In the genomic region with DNA sequence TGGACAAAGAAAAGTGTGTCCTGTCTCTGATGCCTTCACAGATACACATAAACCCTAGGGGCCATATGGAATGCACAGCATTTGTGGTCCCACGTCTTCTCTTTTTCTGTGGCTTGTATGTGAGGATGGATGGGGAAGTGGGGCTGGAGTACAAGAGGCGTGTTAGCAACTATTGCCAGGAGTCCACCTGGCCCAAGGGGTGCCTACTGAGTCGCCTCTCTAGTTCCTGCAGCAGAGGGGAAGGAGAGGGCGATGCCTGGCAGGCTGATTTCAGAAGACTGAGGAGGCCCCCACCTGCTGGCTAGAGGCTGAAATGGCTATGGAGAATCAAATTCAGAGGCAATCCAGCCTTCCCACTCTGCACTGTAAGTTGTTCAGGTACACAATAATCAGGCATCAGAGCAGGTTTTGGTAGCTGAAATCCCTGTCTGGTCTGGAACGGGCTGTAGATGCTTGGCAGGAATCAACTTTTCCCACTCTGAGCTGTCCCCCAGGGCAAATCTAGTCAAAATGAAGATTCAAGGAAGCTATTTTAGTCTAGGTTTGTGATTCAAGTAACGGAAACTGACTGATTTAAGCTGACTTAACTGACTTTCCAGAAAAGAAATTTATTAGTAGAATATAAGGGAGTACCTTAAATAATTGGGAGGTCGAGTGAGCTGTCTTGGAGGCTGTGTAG, we compare ENCODE assay signal across 8 cellular contexts. TPM values are rescaled to one million over a fixed set of nuclear protein-coding genes. Genes with fewer than 3 reads are reported as not detected.
DNase-seq lines count a peak whose midpoint lies in the region; ATAC-seq and TF ChIP-seq lines count a peak whose summit lies in the region.

No MANE protein-coding gene starts in this region.

- H3K9me3 ChIP-seq in suprapubic skin, result no peaks in the 10 kb centered on the region

- peaks cover 1% of the 10 kb centered on the region; the same call in 1 of the 2 replicates for H3K27me3 Mint-ChIP-seq in WTC11 (ENCODE audit: low read depth)

- no peaks in the 10 kb centered on the region for H3K27me3 ChIP-seq in suprapubic skin

- in situ Hi-C loops in T47D (cut with HindIII; ENCODE audit: low pct_unique_long_range_greater_than_20kb, low sequenced_read_pairs), result no loop called here

- no peaks in the 10 kb centered on the region for H3K4me1 ChIP-seq in suprapubic skin

- H3K4me3 Mint-ChIP-seq in WTC11, result no peak overlapping the region

- DNase-seq in Ammon's horn (ENCODE audit: low spot score), result peak; percentile 63
- DNase-seq in NCI-H128 (lab: John Stamatoyannopoulos, UW; ENCODE audit: unreplicated experiment), result peak; percentile 36
- DNase-seq in WTC11 (ENCODE audit: low spot score), result peak; percentile 76
- peak; percentile 63 to 80 for DNase-seq in T47D (ENCODE audit: low read depth in 1 of 2, low spot score in 1 of 2)
- DNase-seq in left kidney (ENCODE audit: low read depth, low spot score), result peak; percentile 82
- DNase-seq in stimulated activated CD4-positive, alpha-beta T cell treated with anti-CD3 and anti-CD28 coated beads, TNF-alpha, amount 100 ng/mL, for 48 hours (ENCODE audit: low read depth in 3 of 3), result peak; percentile 46 to 55 (median 55)
- no peak for DNase-seq in suprapubic skin (ENCODE audit: low spot score in 2 of 2)

- POLR2A ChIA-PET in WTC11 (lab: Charles Lee), result interaction anchor here (1.7 kb wide), 1 partner anchor 9 kb away, joined by 6 read pairs; no protein-coding TSS in a partner anchor

- CTCF ChIA-PET in WTC11 (lab: Charles Lee), result interaction anchor here (0.6 to 3.0 kb wide), 17 partner anchors 8 to 650 kb away, joined by 3 to 19 read pairs (median 5); a partner anchor contains a TSS

- no peak overlapping the region for H3K4me3 ChIP-seq in suprapubic skin

- peaks cover 12% of the 10 kb centered on the region for H3K36me3 ChIP-seq in suprapubic skin

- peaks cover 9% of the 10 kb centered on the region for H3K4me1 Mint-ChIP-seq in WTC11

- H3K27ac ChIP-seq in suprapubic skin, result no peak overlapping the region

- no peak for TF ChIP-seq EP300 in suprapubic skin (IDR thresholded peaks at IDR 0.05)

- TF ChIP-seq POLR2A in suprapubic skin (IDR thresholded peaks at IDR 0.05), result no peak

- peaks cover 3% of the 10 kb centered on the region for H3K36me3 Mint-ChIP-seq in WTC11

- ATAC-seq in GM19351 (IDR thresholded peaks at IDR 0.05; ENCODE audit: unreplicated experiment) (peak; percentile 62), WTC11 (peak; percentile 98)

- TF ChIP-seq CTCF in WTC11 (IDR thresholded peaks at IDR 0.05) (0 out of 2 replicates have a peak, but pooled peaks have one; percentile 33), suprapubic skin (IDR thresholded peaks at IDR 0.05) (peak in 1 of 2 donors; percentile 41)

- WGBS in suprapubic skin, result 52% methylated on average over 6 of the region's 7 CpGs

- H3K27ac Mint-ChIP-seq in WTC11, result no peak overlapping the region

- H3K9me3 Mint-ChIP-seq in WTC11, result peaks cover 11% of the 10 kb centered on the region

TF ChIP-seq in WTC11, 78 proteins besides CTCF, POLR2A, EP300 and RAD21 (continues in another document):
- TF ChIP-seq, protein P1, sequence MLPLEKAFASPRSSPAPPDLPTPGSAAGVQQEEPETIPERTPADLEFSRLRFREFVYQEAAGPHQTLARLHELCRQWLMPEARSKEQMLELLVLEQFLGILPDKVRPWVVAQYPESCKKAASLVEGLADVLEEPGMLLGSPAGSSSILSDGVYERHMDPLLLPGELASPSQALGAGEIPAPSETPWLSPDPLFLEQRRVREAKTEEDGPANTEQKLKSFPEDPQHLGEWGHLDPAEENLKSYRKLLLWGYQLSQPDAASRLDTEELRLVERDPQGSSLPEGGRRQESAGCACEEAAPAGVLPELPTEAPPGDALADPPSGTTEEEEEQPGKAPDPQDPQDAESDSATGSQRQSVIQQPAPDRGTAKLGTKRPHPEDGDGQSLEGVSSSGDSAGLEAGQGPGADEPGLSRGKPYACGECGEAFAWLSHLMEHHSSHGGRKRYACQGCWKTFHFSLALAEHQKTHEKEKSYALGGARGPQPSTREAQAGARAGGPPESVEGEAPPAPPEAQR (CRISPR knock-in tag; IDR thresholded peaks at IDR 0.05), result no peak
- TF ChIP-seq, protein P2, sequence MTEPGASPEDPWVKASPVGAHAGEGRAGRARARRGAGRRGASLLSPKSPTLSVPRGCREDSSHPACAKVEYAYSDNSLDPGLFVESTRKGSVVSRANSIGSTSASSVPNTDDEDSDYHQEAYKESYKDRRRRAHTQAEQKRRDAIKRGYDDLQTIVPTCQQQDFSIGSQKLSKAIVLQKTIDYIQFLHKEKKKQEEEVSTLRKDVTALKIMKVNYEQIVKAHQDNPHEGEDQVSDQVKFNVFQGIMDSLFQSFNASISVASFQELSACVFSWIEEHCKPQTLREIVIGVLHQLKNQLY (CRISPR knock-in tag; IDR thresholded peaks at IDR 0.05), result no peak
- TF ChIP-seq SOX15 (CRISPR knock-in tag; IDR thresholded peaks at IDR 0.05) (no peak), ZNF232 (CRISPR knock-in tag; IDR thresholded peaks at IDR 0.05) (no peak), ZNF219 (CRISPR knock-in tag; IDR thresholded peaks at IDR 0.05; ENCODE audit: borderline replicate concordance) (no peak), ZBTB21 (CRISPR knock-in tag; IDR thresholded peaks at IDR 0.05; ENCODE audit: borderline replicate concordance) (no peak), RORB (CRISPR knock-in tag; IDR thresholded peaks at IDR 0.05) (no peak), GTF2I (CRISPR knock-in tag; conservative IDR thresholded peaks at IDR 0.05) (no peak), IRF2 (CRISPR knock-in tag; IDR thresholded peaks at IDR 0.05; ENCODE audit: borderline replicate concordance, low read depth) (no peak), MXD4 (CRISPR knock-in tag; IDR thresholded peaks at IDR 0.05; ENCODE audit: borderline replicate concordance) (no peak), RELA (CRISPR knock-in tag; IDR thresholded peaks at IDR 0.05; ENCODE audit: borderline replicate concordance) (no peak), ZNF121 (CRISPR knock-in tag; IDR thresholded peaks at IDR 0.05) (no peak)
- TF ChIP-seq, protein P3, sequence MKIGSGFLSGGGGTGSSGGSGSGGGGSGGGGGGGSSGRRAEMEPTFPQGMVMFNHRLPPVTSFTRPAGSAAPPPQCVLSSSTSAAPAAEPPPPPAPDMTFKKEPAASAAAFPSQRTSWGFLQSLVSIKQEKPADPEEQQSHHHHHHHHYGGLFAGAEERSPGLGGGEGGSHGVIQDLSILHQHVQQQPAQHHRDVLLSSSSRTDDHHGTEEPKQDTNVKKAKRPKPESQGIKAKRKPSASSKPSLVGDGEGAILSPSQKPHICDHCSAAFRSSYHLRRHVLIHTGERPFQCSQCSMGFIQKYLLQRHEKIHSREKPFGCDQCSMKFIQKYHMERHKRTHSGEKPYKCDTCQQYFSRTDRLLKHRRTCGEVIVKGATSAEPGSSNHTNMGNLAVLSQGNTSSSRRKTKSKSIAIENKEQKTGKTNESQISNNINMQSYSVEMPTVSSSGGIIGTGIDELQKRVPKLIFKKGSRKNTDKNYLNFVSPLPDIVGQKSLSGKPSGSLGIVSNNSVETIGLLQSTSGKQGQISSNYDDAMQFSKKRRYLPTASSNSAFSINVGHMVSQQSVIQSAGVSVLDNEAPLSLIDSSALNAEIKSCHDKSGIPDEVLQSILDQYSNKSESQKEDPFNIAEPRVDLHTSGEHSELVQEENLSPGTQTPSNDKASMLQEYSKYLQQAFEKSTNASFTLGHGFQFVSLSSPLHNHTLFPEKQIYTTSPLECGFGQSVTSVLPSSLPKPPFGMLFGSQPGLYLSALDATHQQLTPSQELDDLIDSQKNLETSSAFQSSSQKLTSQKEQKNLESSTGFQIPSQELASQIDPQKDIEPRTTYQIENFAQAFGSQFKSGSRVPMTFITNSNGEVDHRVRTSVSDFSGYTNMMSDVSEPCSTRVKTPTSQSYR (CRISPR knock-in tag; IDR thresholded peaks at IDR 0.05), result no peak
- TF ChIP-seq, protein P4, sequence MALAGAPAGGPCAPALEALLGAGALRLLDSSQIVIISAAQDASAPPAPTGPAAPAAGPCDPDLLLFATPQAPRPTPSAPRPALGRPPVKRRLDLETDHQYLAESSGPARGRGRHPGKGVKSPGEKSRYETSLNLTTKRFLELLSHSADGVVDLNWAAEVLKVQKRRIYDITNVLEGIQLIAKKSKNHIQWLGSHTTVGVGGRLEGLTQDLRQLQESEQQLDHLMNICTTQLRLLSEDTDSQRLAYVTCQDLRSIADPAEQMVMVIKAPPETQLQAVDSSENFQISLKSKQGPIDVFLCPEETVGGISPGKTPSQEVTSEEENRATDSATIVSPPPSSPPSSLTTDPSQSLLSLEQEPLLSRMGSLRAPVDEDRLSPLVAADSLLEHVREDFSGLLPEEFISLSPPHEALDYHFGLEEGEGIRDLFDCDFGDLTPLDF (CRISPR knock-in tag; IDR thresholded peaks at IDR 0.05), result no peak
- TF ChIP-seq, protein P5, sequence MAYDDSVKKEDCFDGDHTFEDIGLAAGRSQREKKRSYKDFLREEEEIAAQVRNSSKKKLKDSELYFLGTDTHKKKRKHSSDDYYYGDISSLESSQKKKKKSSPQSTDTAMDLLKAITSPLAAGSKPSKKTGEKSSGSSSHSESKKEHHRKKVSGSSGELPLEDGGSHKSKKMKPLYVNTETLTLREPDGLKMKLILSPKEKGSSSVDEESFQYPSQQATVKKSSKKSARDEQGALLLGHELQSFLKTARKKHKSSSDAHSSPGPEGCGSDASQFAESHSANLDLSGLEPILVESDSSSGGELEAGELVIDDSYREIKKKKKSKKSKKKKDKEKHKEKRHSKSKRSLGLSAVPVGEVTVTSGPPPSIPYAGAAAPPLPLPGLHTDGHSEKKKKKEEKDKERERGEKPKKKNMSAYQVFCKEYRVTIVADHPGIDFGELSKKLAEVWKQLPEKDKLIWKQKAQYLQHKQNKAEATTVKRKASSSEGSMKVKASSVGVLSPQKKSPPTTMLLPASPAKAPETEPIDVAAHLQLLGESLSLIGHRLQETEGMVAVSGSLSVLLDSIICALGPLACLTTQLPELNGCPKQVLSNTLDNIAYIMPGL (CRISPR knock-in tag; IDR thresholded peaks at IDR 0.05), result no peak

RNA-seq across cellular contexts. Expression of a gene that starts 14.9 kb away (rescaled TPM):
- total RNA-seq in WTC11 (2021), result 14.7 to 17.1 TPM (median 16.8 TPM) in 3 replicates
- 10 to 100 TPM; 23.4 to 31.4 (median 26.9) TPM for total RNA-seq in suprapubic skin

RNA-seq across cellular contexts. Expression of a gene that starts 29.9 kb away (rescaled TPM):
- 11.3 to 12.8 TPM (median 11.4 TPM) in 3 replicates for total RNA-seq in WTC11 (2021)
- total RNA-seq in suprapubic skin, result 10 to 100 TPM; 28.0 to 99.9 (median 35.5) TPM

Comparison
In these comparisons a context has a peak if more than half of its experiments do, and no peak if none do; other contexts are left out.
1. DNase-seq: peak in Ammon's horn (single experiment), NCI-H128 (single experiment), WTC11 (single experiment), T47D (2 of 2), left kidney (single experiment) and stimulated activated CD4-positive, alpha-beta T cell treated with anti-CD3 and anti-CD28 coated beads, TNF-alpha, amount 100 ng/mL, for 48 hours (3 of 3); none in suprapubic skin (0 of 2).